19 cellular contexts compared by ENCODE assay signal in genomic region chr5:76595755-76596481, GRCh38. TPM values are rescaled to one million over a fixed set of nuclear protein-coding genes. Genes with fewer than 3 reads are reported as not detected.
"Had no signal": no experiment of that assay in that cellular context is flagged by ENCODE, and none has a peak within 500 bp of the region (broad histone marks: within the 10 kb centered on the region; RNA-seq: fewer than 3 reads in every experiment).

No MANE protein-coding gene starts in this region.

- H3K27me3 Mint-ChIP-seq: activated CD4-positive, alpha-beta T cell treated with anti-CD3 and anti-CD28 coated beads, Interleukin-2, amount 10 ng/mL, durations not matched to agents 24 days and 14 days; activated naive CD8-positive, alpha-beta T cell treated with anti-CD3 and anti-CD28 coated beads, Interleukin-2, amount 10 ng/mL, durations not matched to agents 7 days and 5 days; stimulated activated memory B cell treated with anti-CD40 and anti-IgM and Interleukin-4, amounts not matched to agents 10 μg/mL and 1 μg/mL and 100 μg/mL, for 72 hours had no signal

- H3K4me3 Mint-ChIP-seq: activated CD4-positive, alpha-beta T cell treated with anti-CD3 and anti-CD28 coated beads, Interleukin-2, amount 10 ng/mL, durations not matched to agents 24 days and 14 days; activated naive CD8-positive, alpha-beta T cell treated with anti-CD3 and anti-CD28 coated beads, Interleukin-2, amount 10 ng/mL, durations not matched to agents 7 days and 5 days; stimulated activated memory B cell treated with anti-CD40 and anti-IgM and Interleukin-4, amounts not matched to agents 10 μg/mL and 1 μg/mL and 100 μg/mL, for 72 hours had no signal

- H3K4me3 ChIP-seq: lower lobe of right lung, mucosa of descending colon, testis, uterus had no signal

- H3K27ac ChIP-seq: lower lobe of right lung, testis, uterus had no signal

- ATAC-seq: left lobe of liver; lower lobe of right lung; mucosa of descending colon; sciatic nerve; stimulated activated memory B cell treated with anti-CD40 and anti-IgM and Interleukin-4, amounts not matched to agents 10 μg/mL and 1 μg/mL and 100 μg/mL, for 72 hours had no signal

- H3K4me1 ChIP-seq: lower lobe of right lung, testis, uterus had no signal

- H3K9me3 Mint-ChIP-seq: activated CD4-positive, alpha-beta T cell treated with anti-CD3 and anti-CD28 coated beads, Interleukin-2, amount 10 ng/mL, durations not matched to agents 24 days and 14 days; activated naive CD8-positive, alpha-beta T cell treated with anti-CD3 and anti-CD28 coated beads, Interleukin-2, amount 10 ng/mL, durations not matched to agents 7 days and 5 days; activated T-helper 2 cell treated with anti-CD3 and anti-CD28 coated beads, Interferon-gamma antibody, Interleukin-2, Interleukin-4, amounts not matched to agents 10 μg/mL and 5 μg/mL and 100 μg/mL, durations not matched to agents 14 hours and 24 hours and 36 hours; stimulated activated memory B cell treated with anti-CD40 and anti-IgM and Interleukin-4, amounts not matched to agents 10 μg/mL and 1 μg/mL and 100 μg/mL, for 72 hours had no signal

- DNase-seq: activated CD4-positive, alpha-beta T cell treated with anti-CD3 and anti-CD28 coated beads, Interleukin-2, amount 10 ng/mL, durations not matched to agents 24 days and 14 days; activated naive CD4-positive, alpha-beta T cell; activated naive CD8-positive, alpha-beta T cell treated with anti-CD3 and anti-CD28 coated beads, Interleukin-2, amount 10 ng/mL, durations not matched to agents 7 days and 5 days; amniotic stem cell; kidney; lower lobe of right lung; mesendoderm; mucosa of descending colon; small intestine; stimulated activated CD4-positive, alpha-beta T cell treated with anti-CD3 and anti-CD28 coated beads, Interleukin-2, amount 100 ng/mL, for 24 hours; SW 1271; testis; uterus had no signal

- H3K36me3 Mint-ChIP-seq: stimulated activated memory B cell treated with anti-CD40 and anti-IgM and Interleukin-4, amounts not matched to agents 10 μg/mL and 1 μg/mL and 100 μg/mL, for 72 hours had no signal

- H3K27ac Mint-ChIP-seq: activated CD4-positive, alpha-beta T cell treated with anti-CD3 and anti-CD28 coated beads, Interleukin-2, amount 10 ng/mL, durations not matched to agents 24 days and 14 days; activated naive CD8-positive, alpha-beta T cell treated with anti-CD3 and anti-CD28 coated beads, Interleukin-2, amount 10 ng/mL, durations not matched to agents 7 days and 5 days; activated T-helper 2 cell treated with anti-CD3 and anti-CD28 coated beads, Interferon-gamma antibody, Interleukin-2, Interleukin-4, amounts not matched to agents 10 μg/mL and 5 μg/mL and 100 μg/mL, durations not matched to agents 14 hours and 24 hours and 36 hours; stimulated activated memory B cell treated with anti-CD40 and anti-IgM and Interleukin-4, amounts not matched to agents 10 μg/mL and 1 μg/mL and 100 μg/mL, for 72 hours had no signal

- H3K9me3 ChIP-seq: lower lobe of right lung, mucosa of descending colon, testis, uterus had no signal

- H3K36me3 ChIP-seq: uterus had no signal

- H3K4me1 Mint-ChIP-seq: stimulated activated memory B cell treated with anti-CD40 and anti-IgM and Interleukin-4, amounts not matched to agents 10 μg/mL and 1 μg/mL and 100 μg/mL, for 72 hours had no signal

- H3K27me3 ChIP-seq: testis, uterus had no signal

RNA-seq across cellular contexts. Expression of gene F2RL2, which starts 27.3 kb away (rescaled TPM):
- total RNA-seq: activated CD4-positive, alpha-beta T cell treated with anti-CD3 and anti-CD28 coated beads, Interleukin-2, amount 10 ng/mL, durations not matched to agents 24 days and 14 days; activated CD8-positive, alpha-beta memory T cell treated with anti-CD3 and anti-CD28 coated beads for 36 hours; activated naive CD8-positive, alpha-beta T cell treated with anti-CD3 and anti-CD28 coated beads, Interleukin-2, amount 10 ng/mL, durations not matched to agents 7 days and 5 days; lower lobe of right lung; T-helper 2 cell treated with Interferon-gamma antibody and Interleukin-4, amounts not matched to agents 100 ng/mL and 5 ng/mL, for 36 hours; testis had no signal
